In genomic region chr6:31588871-31589650, GRCh38 we compare ENCODE assay signal across 13 cellular contexts. TPM values are rescaled to one million over a fixed set of nuclear protein-coding genes. Genes with fewer than 3 reads are reported as not detected.
DNase-seq lines count a peak whose midpoint lies in the region; ATAC-seq and TF ChIP-seq lines count a peak whose summit lies in the region.
"Had no signal": no experiment of that assay in that cellular context is flagged by ENCODE, and none has a peak within 500 bp of the region (broad histone marks: within the 10 kb centered on the region; RNA-seq: fewer than 3 reads in every experiment).

No MANE protein-coding gene starts in this region.

- peak overlapping the region; percentile 43; the same call in 1 of the 2 replicates for H2AFZ ChIP-seq in GM23338

- peak overlapping the region; percentile 95 for H3K27ac ChIP-seq in CD4-positive, CD25-positive, alpha-beta regulatory T cell (ENCODE audit: insufficient read depth, low read length, poor library complexity, severe bottlenecking)
- H3K27ac ChIP-seq in GM23338 (ENCODE audit: low read depth), result no peak overlapping the region
- H3K27ac ChIP-seq: cardiac muscle cell, KMS-11, suprapubic skin had no signal

- H3K4me3 ChIP-seq in CD4-positive, CD25-positive, alpha-beta regulatory T cell (ENCODE audit: low read depth, low read length), result no peak overlapping the region
- H3K4me3 ChIP-seq in GM23338, result no peak overlapping the region
- H3K4me3 ChIP-seq: cardiac muscle cell, suprapubic skin had no signal

- no peaks in the 10 kb centered on the region for H3K9me3 ChIP-seq in CD4-positive, CD25-positive, alpha-beta regulatory T cell (ENCODE audit: control insufficient read depth in 2 of 2, low read length in 2 of 2)
- H3K9me3 ChIP-seq: suprapubic skin had no signal

- TF ChIP-seq CTCF in GM23338 (conservative IDR thresholded peaks at IDR 0.05; ENCODE audit: low read depth in 2 of 2), result no peak
- TF ChIP-seq CTCF in activated B cell treated with CpG ODN at 0.5 μM for 24 hours (IDR thresholded peaks at IDR 0.05), result no peak
- no peak for TF ChIP-seq CTCF in mesothelial cell of epicardium (IDR thresholded peaks at IDR 0.05; ENCODE audit: unreplicated experiment)

- DNase-seq in CD4-positive, CD25-positive, alpha-beta regulatory T cell, result no peak
- no peak for DNase-seq in GM23338 (ENCODE audit: low spot score)
- no peak for DNase-seq in activated B cell treated with CpG ODN at 0.5 μM for 24 hours
- DNase-seq in naive B cell, result no peak
- no peak for DNase-seq in NCI-H128 (lab: John Stamatoyannopoulos, UW; ENCODE audit: unreplicated experiment)
- DNase-seq in mesothelial cell of epicardium (ENCODE audit: low spot score in 2 of 2, unreplicated experiment in 2 of 2), result no peak
- DNase-seq: activated CD8-positive, alpha-beta memory T cell treated with anti-CD3 and anti-CD28 coated beads, Interleukin-2, amount 50 U/mL, for 48 hours had no signal

- H3K27me3 ChIP-seq in CD4-positive, CD25-positive, alpha-beta regulatory T cell (ENCODE audit: control insufficient read depth, insufficient read depth, low read length), result no peaks in the 10 kb centered on the region
- no peaks in the 10 kb centered on the region for H3K27me3 ChIP-seq in GM23338 (ENCODE audit: insufficient read depth)
- H3K27me3 ChIP-seq: cardiac muscle cell, suprapubic skin had no signal

- no peaks in the 10 kb centered on the region for H3F3A ChIP-seq in GM23338 (replicated peaks; ENCODE audit: low read depth)

- H3K4me3 Mint-ChIP-seq in CD4-positive, CD25-positive, alpha-beta regulatory T cell, result peak overlapping the region in 3 of 4 donors; percentile 43 to 64 (median 43)
- H3K4me3 Mint-ChIP-seq in GM23338, result no peak overlapping the region
- no peak overlapping the region for H3K4me3 Mint-ChIP-seq in activated B cell treated with CpG ODN at 0.5 μM for 24 hours
- H3K4me3 Mint-ChIP-seq in naive B cell, result peak overlapping the region in 7 of 8 donors; percentile 7 to 81 (median 68)
- H3K4me3 Mint-ChIP-seq in mesothelial cell of epicardium, result no peak overlapping the region

- intact Hi-C loops in activated B cell treated with CpG ODN at 0.5 μM for 24 hours (cut with micrococcal nuclease), result no loop called here

- peaks cover 14% of the 10 kb centered on the region for H3K27me3 Mint-ChIP-seq in CD4-positive, CD25-positive, alpha-beta regulatory T cell
- peaks cover 10% of the 10 kb centered on the region for H3K27me3 Mint-ChIP-seq in GM23338 (ENCODE audit: insufficient read depth, low read depth, poor library complexity)
- no peaks in the 10 kb centered on the region for H3K27me3 Mint-ChIP-seq in activated B cell treated with CpG ODN at 0.5 μM for 24 hours
- no peaks in the 10 kb centered on the region for H3K27me3 Mint-ChIP-seq in naive B cell
- H3K27me3 Mint-ChIP-seq in mesothelial cell of epicardium (ENCODE audit: low read depth), result peaks cover 8% of the 10 kb centered on the region

- peak overlapping the region; percentile 78 to 99 (median 98) for H3K27ac Mint-ChIP-seq in CD4-positive, CD25-positive, alpha-beta regulatory T cell
- H3K27ac Mint-ChIP-seq in GM23338 (no peak overlapping the region), activated B cell treated with CpG ODN at 0.5 μM for 24 hours (peak overlapping the region; percentile 76), naive B cell (peak overlapping the region in 4 of 6 donors; percentile 57 to 96 (median 85)), mesothelial cell of epicardium (no peak overlapping the region)

- no peaks in the 10 kb centered on the region for H4K20me1 ChIP-seq in GM23338 (replicated peaks; ENCODE audit: insufficient read depth)

- no peaks in the 10 kb centered on the region for H3K79me2 ChIP-seq in GM23338 (replicated peaks; ENCODE audit: insufficient read depth)

- H3K4me1 Mint-ChIP-seq in CD4-positive, CD25-positive, alpha-beta regulatory T cell, result peaks cover 6 to 88% (median 56%) of the 10 kb centered on the region in 4 donors
- peaks cover 6% of the 10 kb centered on the region; the same call in 2 of the 3 replicates for H3K4me1 Mint-ChIP-seq in GM23338
- H3K4me1 Mint-ChIP-seq in activated B cell treated with CpG ODN at 0.5 μM for 24 hours, result peaks cover 94% of the 10 kb centered on the region
- peaks cover 63 to 98% (median 73%) of the 10 kb centered on the region in 3 donors for H3K4me1 Mint-ChIP-seq in naive B cell
- H3K4me1 Mint-ChIP-seq in mesothelial cell of epicardium, result no peaks in the 10 kb centered on the region

- no peaks in the 10 kb centered on the region for H3K36me3 ChIP-seq in CD4-positive, CD25-positive, alpha-beta regulatory T cell (ENCODE audit: control insufficient read depth, insufficient read depth, low read length)
- H3K36me3 ChIP-seq in GM23338 (ENCODE audit: insufficient read depth), result no peaks in the 10 kb centered on the region
- H3K36me3 ChIP-seq: cardiac muscle cell, suprapubic skin had no signal

- H3K9me2 ChIP-seq in GM23338 (ENCODE audit: insufficient read depth), result no peaks in the 10 kb centered on the region

- CTCF ChIA-PET in activated B cell treated with CpG ODN at 0.5 μM for 24 hours (lab: Charles Lee), result interaction anchor here (0.8 to 25.7 kb wide), 5 partner anchors 9 to 207 kb away, joined by 3 to 611 read pairs (median 4); partner anchors contain the start of genes ATP6V1G2, DDX39B, NFKBIL1 and TNF

- ATAC-seq in CD4-positive, CD25-positive, alpha-beta regulatory T cell (ENCODE audit: low read depth in 2 of 2), result no peak
- ATAC-seq in GM23338, result no peak
- no peak for ATAC-seq in activated B cell treated with CpG ODN at 0.5 μM for 24 hours (ENCODE audit: low read depth)
- ATAC-seq in naive B cell (ENCODE audit: low read depth in 2 of 2), result no peak
- ATAC-seq in GM21515 (IDR thresholded peaks at IDR 0.05; ENCODE audit: unreplicated experiment), result no peak

- peaks cover 77% of the 10 kb centered on the region for H3K4me1 ChIP-seq in CD4-positive, CD25-positive, alpha-beta regulatory T cell (ENCODE audit: control insufficient read depth, insufficient read depth, low read length, poor library complexity, severe bottlenecking)
- no peaks in the 10 kb centered on the region for H3K4me1 ChIP-seq in GM23338 (ENCODE audit: insufficient read depth)

- peaks cover 0 to 3% (median 0%) of the 10 kb centered on the region in 7 donors for H3K9me3 Mint-ChIP-seq in CD4-positive, CD25-positive, alpha-beta regulatory T cell
- H3K9me3 Mint-ChIP-seq in GM23338 (no peaks in the 10 kb centered on the region), activated B cell treated with CpG ODN at 0.5 μM for 24 hours (no peaks in the 10 kb centered on the region), naive B cell (no peaks in the 10 kb centered on the region), mesothelial cell of epicardium (no peaks in the 10 kb centered on the region)

- peaks cover 5% of the 10 kb centered on the region for H3K36me3 Mint-ChIP-seq in CD4-positive, CD25-positive, alpha-beta regulatory T cell
- no peaks in the 10 kb centered on the region; the same call in 2 of the 3 replicates for H3K36me3 Mint-ChIP-seq in GM23338 (ENCODE audit: low read depth)
- peaks cover 8% of the 10 kb centered on the region for H3K36me3 Mint-ChIP-seq in activated B cell treated with CpG ODN at 0.5 μM for 24 hours (ENCODE audit: low read depth)
- peaks cover 5 to 8% of the 10 kb centered on the region in 2 donors for H3K36me3 Mint-ChIP-seq in naive B cell
- no peaks in the 10 kb centered on the region for H3K36me3 Mint-ChIP-seq in mesothelial cell of epicardium

- no peak overlapping the region for H3K4me2 ChIP-seq in GM23338
- H3K4me2 ChIP-seq: KMS-11 had no signal

- POLR2A ChIA-PET in activated B cell treated with CpG ODN at 0.5 μM for 24 hours (lab: Charles Lee), result interaction anchor here (25.3 to 26.0 kb wide), 2 partner anchors 2 to 12 kb away, joined by 1155 read pairs; partner anchors contain the start of genes LST1, LTA, LTB and NCR3

RNA-seq across cellular contexts. Expression of gene LST1, which starts 3.0 kb away (rescaled TPM):
- total RNA-seq in CD4-positive, CD25-positive, alpha-beta regulatory T cell, result 12.9 TPM
- 10 to 100 TPM in 1 of 4 donors, 1 to 10 TPM in 3; 8.0 to 10.9 (median 8.7) TPM for polyA plus RNA-seq in CD4-positive, CD25-positive, alpha-beta regulatory T cell
- total RNA-seq in GM23338 (2014; rRNA removed; shearing (Covaris generic)), result not detected in 2 replicates
- polyA plus RNA-seq in GM23338 (2016; fragmentation: Nextera tagmentation; extraction: Ambion mirVana) (0.37 TPM in 1 of 2 replicates, not detected in the other), naive B cell (ENCODE audit: low read depth in 6 of 6) (10 to 100 TPM; 28.2 to 78.2 (median 35.2) TPM)
- total RNA-seq in activated B cell treated with CpG ODN at 0.5 μM for 24 hours (7.8 and 8.4 TPM in 2 replicates), mesothelial cell of epicardium (0.60 to 0.77 TPM in 2 of 3 replicates, not detected in the other)
- total RNA-seq: cardiac muscle cell, epithelial cell of proximal tubule had no signal
- polyA plus RNA-seq: cardiac muscle cell had no signal

RNA-seq across cellular contexts. Expression of gene NCR3, which starts 3.7 kb away (rescaled TPM):
- 8.6 TPM for total RNA-seq in CD4-positive, CD25-positive, alpha-beta regulatory T cell
- 10 to 100 TPM; 30.8 to 86.6 (median 39.2) TPM for polyA plus RNA-seq in CD4-positive, CD25-positive, alpha-beta regulatory T cell
- not detected in 2 replicates for total RNA-seq in GM23338 (2014; rRNA removed; shearing (Covaris generic))
- not detected in 2 replicates for polyA plus RNA-seq in GM23338 (2016; fragmentation: Nextera tagmentation; extraction: Ambion mirVana)
- 10.0 and 11.2 TPM in 2 replicates for total RNA-seq in activated B cell treated with CpG ODN at 0.5 μM for 24 hours
- polyA plus RNA-seq in naive B cell (ENCODE audit: low read depth in 6 of 6), result 100 to 1,000 TPM in 5 of 6 donors, 10 to 100 TPM in 1; 84.4 to 158 (median 108) TPM
- total RNA-seq in mesothelial cell of epicardium, result not detected in 3 replicates
- total RNA-seq: cardiac muscle cell, Daoy, epithelial cell of proximal tubule, suprapubic skin had no signal
- polyA plus RNA-seq: cardiac muscle cell had no signal

RNA-seq across cellular contexts. Expression of gene LTB, which starts 6.8 kb away (rescaled TPM):
- total RNA-seq in CD4-positive, CD25-positive, alpha-beta regulatory T cell, result 493 TPM
- polyA plus RNA-seq in CD4-positive, CD25-positive, alpha-beta regulatory T cell, result 1,000 to 10,000 TPM; 1,104 to 1,480 (median 1,402) TPM
- total RNA-seq in GM23338 (2014; rRNA removed; shearing (Covaris generic)), result not detected in 2 replicates
- polyA plus RNA-seq in GM23338 (2016; fragmentation: Nextera tagmentation; extraction: Ambion mirVana), result 0.83 and 1.7 TPM in 2 replicates
- total RNA-seq in activated B cell treated with CpG ODN at 0.5 μM for 24 hours, result 155 and 177 TPM in 2 replicates
- 1,000 to 10,000 TPM; 1,940 to 3,141 (median 2,206) TPM for polyA plus RNA-seq in naive B cell (ENCODE audit: low read depth in 6 of 6)
- 0.32 TPM in 1 of 3 replicates, not detected in the others for total RNA-seq in mesothelial cell of epicardium
- total RNA-seq: cardiac muscle cell, suprapubic skin had no signal

RNA-seq across cellular contexts. Expression of gene TNF, which starts 13.7 kb away (rescaled TPM):
- 21.8 TPM for total RNA-seq in CD4-positive, CD25-positive, alpha-beta regulatory T cell
- polyA plus RNA-seq in CD4-positive, CD25-positive, alpha-beta regulatory T cell, result 1 to 10 TPM in 3 of 4 donors, under 1 TPM in 1; 0.48 to 3.1 (median 2.2) TPM
- not detected in 2 replicates for total RNA-seq in GM23338 (2014; rRNA removed; shearing (Covaris generic))
- polyA plus RNA-seq in GM23338 (2016; fragmentation: Nextera tagmentation; extraction: Ambion mirVana) (0.11 TPM in 1 of 2 replicates, not detected in the other), naive B cell (ENCODE audit: low read depth in 6 of 6) (1 to 10 TPM; 1.1 to 5.2 (median 2.6) TPM)
- total RNA-seq in activated B cell treated with CpG ODN at 0.5 μM for 24 hours (135 and 139 TPM in 2 replicates), mesothelial cell of epicardium (0.52 to 0.60 TPM (median 0.60 TPM) in 3 replicates)
- total RNA-seq: cardiac muscle cell had no signal
- polyA plus RNA-seq: cardiac muscle cell had no signal

RNA-seq across cellular contexts. Expression of gene LTA, which starts 17.0 kb away (rescaled TPM):
- 15.6 TPM for total RNA-seq in CD4-positive, CD25-positive, alpha-beta regulatory T cell
- 10 to 100 TPM; 12.8 to 20.0 (median 13.9) TPM for polyA plus RNA-seq in CD4-positive, CD25-positive, alpha-beta regulatory T cell
- total RNA-seq in GM23338 (2014; rRNA removed; shearing (Covaris generic)), result not detected in 2 replicates
- polyA plus RNA-seq in GM23338 (2016; fragmentation: Nextera tagmentation; extraction: Ambion mirVana) (not detected in 2 replicates), naive B cell (ENCODE audit: low read depth in 6 of 6) (10 to 100 TPM in 5 of 6 donors, 1 to 10 TPM in 1; 6.6 to 26.0 (median 19.4) TPM)
- total RNA-seq in activated B cell treated with CpG ODN at 0.5 μM for 24 hours (60.4 and 66.0 TPM in 2 replicates), mesothelial cell of epicardium (0.16 to 0.18 TPM in 2 of 3 replicates, not detected in the other)
- total RNA-seq: cardiac muscle cell, epithelial cell of proximal tubule had no signal
- polyA plus RNA-seq: cardiac muscle cell had no signal

Comparison
In these comparisons a context has a peak if more than half of its experiments do, and no peak if none do; other contexts are left out.
1. H3K27ac Mint-ChIP-seq: peak in CD4-positive, CD25-positive, alpha-beta regulatory T cell (3 of 3), activated B cell treated with CpG ODN at 0.5 μM for 24 hours (single experiment) and naive B cell (4 of 6); none in GM23338 (single experiment) and mesothelial cell of epicardium (single experiment).
2. H3K4me3 Mint-ChIP-seq: peak in CD4-positive, CD25-positive, alpha-beta regulatory T cell (3 of 4) and naive B cell (7 of 8); none in GM23338 (single experiment), activated B cell treated with CpG ODN at 0.5 μM for 24 hours (single experiment) and mesothelial cell of epicardium (single experiment).
3. RNA of gene LTB, which starts 6.8 kb away (total RNA-seq): 493 TPM in CD4-positive, CD25-positive, alpha-beta regulatory T cell (single experiment) and 155 to 177 TPM in activated B cell treated with CpG ODN at 0.5 μM for 24 hours; 0.32 TPM in mesothelial cell of epicardium and not detected in GM23338; every median in the first group is over 100 times any median in the second.